In genomic region chr1:94854458-94855306, GRCh38 we compare ENCODE assay signal across 8 cellular contexts. TPM values are rescaled to one million over a fixed set of nuclear protein-coding genes. Genes with fewer than 3 reads are reported as not detected.
DNase-seq lines count a peak whose midpoint lies in the region; ATAC-seq and TF ChIP-seq lines count a peak whose summit lies in the region.

No MANE protein-coding gene starts in this region.

- peaks cover 0 to 7% (median 5%) of the 10 kb centered on the region in 5 donors for H3K27me3 Mint-ChIP-seq in naive thymus-derived CD8-positive, alpha-beta T cell
- peaks cover 16% of the 10 kb centered on the region for H3K27me3 Mint-ChIP-seq in stimulated activated memory B cell treated with anti-CD40 and anti-IgM and Interleukin-4, amounts not matched to agents 10 μg/mL and 1 μg/mL and 100 μg/mL, for 72 hours

- ATAC-seq in GM21619 (IDR thresholded peaks at IDR 0.05; ENCODE audit: unreplicated experiment) = peak; percentile 99
- ATAC-seq in naive thymus-derived CD8-positive, alpha-beta T cell = peak; percentile 95 to 98
- ATAC-seq in stimulated activated memory B cell treated with anti-CD40 and anti-IgM and Interleukin-4, amounts not matched to agents 10 μg/mL and 1 μg/mL and 100 μg/mL, for 72 hours = peak; percentile 94

- no peaks in the 10 kb centered on the region for H3K9me3 Mint-ChIP-seq in naive thymus-derived CD8-positive, alpha-beta T cell
- no peaks in the 10 kb centered on the region for H3K9me3 Mint-ChIP-seq in stimulated activated memory B cell treated with anti-CD40 and anti-IgM and Interleukin-4, amounts not matched to agents 10 μg/mL and 1 μg/mL and 100 μg/mL, for 72 hours

- no peak for TF ChIP-seq EP300 in Ishikawa (IDR thresholded peaks at IDR 0.05; ENCODE audit: borderline replicate concordance)

- no peaks in the 10 kb centered on the region for H3K4me1 Mint-ChIP-seq in naive thymus-derived CD8-positive, alpha-beta T cell
- H3K4me1 Mint-ChIP-seq in stimulated activated memory B cell treated with anti-CD40 and anti-IgM and Interleukin-4, amounts not matched to agents 10 μg/mL and 1 μg/mL and 100 μg/mL, for 72 hours = no peaks in the 10 kb centered on the region

- TF ChIP-seq CTCF in fibroblast of pulmonary artery (IDR thresholded peaks at IDR 0.05; ENCODE audit: low read length, missing control alignments) = peak; percentile 99

- POLR2A ChIA-PET in naive thymus-derived CD8-positive, alpha-beta T cell (lab: Charles Lee) = interaction anchor here (0.5 to 2.1 kb wide), 8 partner anchors 71 to 379 kb away, joined by 3 to 17 read pairs (median 4); partner anchors contain the start of genes ALG14, CNN3 and RWDD3

- peak; percentile 95 for TF ChIP-seq RAD21 in Ishikawa (IDR thresholded peaks at IDR 0.05; ENCODE audit: low read depth)

- H3K4me3 Mint-ChIP-seq in naive thymus-derived CD8-positive, alpha-beta T cell = no peak overlapping the region
- no peak overlapping the region for H3K4me3 Mint-ChIP-seq in stimulated activated memory B cell treated with anti-CD40 and anti-IgM and Interleukin-4, amounts not matched to agents 10 μg/mL and 1 μg/mL and 100 μg/mL, for 72 hours

- H3K27ac Mint-ChIP-seq in naive thymus-derived CD8-positive, alpha-beta T cell = no peak overlapping the region
- H3K27ac Mint-ChIP-seq in stimulated activated memory B cell treated with anti-CD40 and anti-IgM and Interleukin-4, amounts not matched to agents 10 μg/mL and 1 μg/mL and 100 μg/mL, for 72 hours = no peak overlapping the region

- H3K36me3 Mint-ChIP-seq in naive thymus-derived CD8-positive, alpha-beta T cell = no peaks in the 10 kb centered on the region
- H3K36me3 Mint-ChIP-seq in stimulated activated memory B cell treated with anti-CD40 and anti-IgM and Interleukin-4, amounts not matched to agents 10 μg/mL and 1 μg/mL and 100 μg/mL, for 72 hours = no peaks in the 10 kb centered on the region

- DNase-seq in DMS53 (lab: John Stamatoyannopoulos, UW) (peak; percentile 96), OCI-M2 (lab: John Stamatoyannopoulos, UW; ENCODE audit: unreplicated experiment) (peak; percentile 16), fibroblast of pulmonary artery (ENCODE audit: low read depth) (peak; percentile 94)
- DNase-seq in activated T-cell treated with anti-CD3 and anti-CD28 coated beads, Interleukin-2, amount 50 U/mL, for 48 hours = peak; percentile 82 to 84
- DNase-seq in naive thymus-derived CD8-positive, alpha-beta T cell = peak; percentile 52 to 90 (median 74)

- H3K4me3 ChIP-seq in fibroblast of pulmonary artery (replicated peaks; ENCODE audit: low read depth, low read length) = peak overlapping the region; percentile 45

TF ChIP-seq in Ishikawa, 13 proteins besides CTCF, POLR2A, EP300 and RAD21:
- peak; percentile 82 for TF ChIP-seq NFIC (IDR thresholded peaks at IDR 0.05)
- TF ChIP-seq TAF1 (IDR thresholded peaks at IDR 0.05; ENCODE audit: low read depth) = no peak
- TF ChIP-seq ZBTB7A (IDR thresholded peaks at IDR 0.05; ENCODE audit: low read depth) = no peak
- no peak for TF ChIP-seq MAX (IDR thresholded peaks at IDR 0.05)
- peak; percentile 57 for TF ChIP-seq TEAD4 (IDR thresholded peaks at IDR 0.05)
- TF ChIP-seq YY1 (IDR thresholded peaks at IDR 0.05; ENCODE audit: low read depth) = no peak
- TF ChIP-seq REST (IDR thresholded peaks at IDR 0.05; ENCODE audit: low read depth) = no peak
- no peak for TF ChIP-seq CEBPB (IDR thresholded peaks at IDR 0.05)
- TF ChIP-seq FOXM1 (IDR thresholded peaks at IDR 0.05; ENCODE audit: borderline replicate concordance, low read depth) = no peak
- TF ChIP-seq EGR1 (IDR thresholded peaks at IDR 0.05) = no peak
- peak; percentile 87 for TF ChIP-seq USF1 (IDR thresholded peaks at IDR 0.05)
- no peak for TF ChIP-seq CREB1 (IDR thresholded peaks at IDR 0.05; ENCODE audit: low read depth)
- TF ChIP-seq TCF12 (IDR thresholded peaks at IDR 0.05; ENCODE audit: low read depth) = no peak
TF ChIP-seq in Ishikawa: peak in this region for 3.

RNA-seq across cellular contexts. Expression of gene SLC44A3, which starts 34.5 kb away (rescaled TPM):
- total RNA-seq in naive thymus-derived CD8-positive, alpha-beta T cell = not detected
- polyA plus RNA-seq in naive thymus-derived CD8-positive, alpha-beta T cell = not detected

Comparison
In these comparisons a context has a peak if more than half of its experiments do, and no peak if none do; other contexts are left out.
1. Peak in every context shown above with its lines: DNase-seq, ATAC-seq and H3K4me3 ChIP-seq.
2. DNase-seq: peak in every context shown above with its lines; median percentile 96 in DMS53; 94 in fibroblast of pulmonary artery; 83 in activated T-cell treated with anti-CD3 and anti-CD28 coated beads, Interleukin-2, amount 50 U/mL, for 48 hours; 74 in naive thymus-derived CD8-positive, alpha-beta T cell; 16 in OCI-M2.